Comparison of ENCODE assay signal across 19 cellular contexts in genomic region chr1:208298593-208299233, GRCh38. TPM values are rescaled to one million over a fixed set of nuclear protein-coding genes. Genes with fewer than 3 reads are reported as not detected.
A peak's percentile ranks its signal among the peaks of the same experiment; 100 is the strongest.
DNase-seq lines count a peak whose midpoint lies in the region; ATAC-seq, FAIRE-seq and TF ChIP-seq lines count a peak whose summit lies in the region.
"Had no signal": no experiment of that assay in that cellular context is flagged by ENCODE, and none has a peak within 500 bp of the region (broad histone marks: within the 10 kb centered on the region; RNA-seq: fewer than 3 reads in every experiment).

No MANE protein-coding gene starts in this region.

- TF ChIP-seq EP300 in gastroesophageal sphincter (IDR thresholded peaks at IDR 0.05), result no peak

- FAIRE-seq in GM19239 (lab: Jason Lieb, UNC), result no peak
- FAIRE-seq in D721Med (lab: Jason Lieb, UNC), result no peak
- FAIRE-seq: colon had no signal

- no TSS peak for BruUV-seq in Caco-2 (replicated peaks; lab: Mats Ljungman, UMichigan)

- peaks cover 12% of the 10 kb centered on the region for H3K27me3 Mint-ChIP-seq in Caco-2 (ENCODE audit: insufficient read depth, unreplicated experiment)

- DNase-seq in DMS53 treated with DMSO at 0.1 percent for 48 hours (lab: John Stamatoyannopoulos, UW; ENCODE audit: unreplicated experiment), result peak; percentile 15
- DNase-seq in NCI-H2029 (lab: John Stamatoyannopoulos, UW), result peak; percentile 89
- DNase-seq in NCI-H82 (lab: John Stamatoyannopoulos, UW), result peak; percentile 46
- DNase-seq in medulla oblongata (ENCODE audit: extremely low spot score), result peak; percentile 10
- DNase-seq in GM19239 (ENCODE audit: insufficient read length, low spot score), result no peak
- no peak for DNase-seq in Caco-2
- DNase-seq in D721Med (ENCODE audit: insufficient read length, low spot score), result no peak
- DNase-seq: activated naive CD8-positive, alpha-beta T cell treated with anti-CD3 and anti-CD28 coated beads, Interleukin-2, amount 50 U/mL, for 24 hours; activated T-cell treated with anti-CD3 and anti-CD28 coated beads, Interleukin-2, amount 50 U/mL, for 24 hours; GF-D8; naive B cell; PC-9; stimulated activated CD4-positive, alpha-beta T cell treated with anti-CD3 and anti-CD28 coated beads, Interleukin-2, amount 100 ng/mL, for 48 hours; SW 1271 had no signal

- no peak for ATAC-seq in gastroesophageal sphincter
- ATAC-seq: activated CD4-positive, CD25-positive, alpha-beta regulatory T cell treated with anti-CD3 and anti-CD28 coated beads, Interleukin-2, amount 50 U/mL, for 24 hours; activated naive CD8-positive, alpha-beta T cell treated with anti-CD3 and anti-CD28 coated beads, Interleukin-2, amount 50 U/mL, for 24 hours; heart right ventricle had no signal

- intact Hi-C loops in Caco-2 (cut with micrococcal nuclease; ENCODE audit: unreplicated experiment), result no loop called here

- CTCF ChIA-PET in Caco-2 (lab: Charles Lee), result no interaction called here

- no peaks in the 10 kb centered on the region for H3K9me3 Mint-ChIP-seq in Caco-2 (ENCODE audit: unreplicated experiment)
- H3K9me3 Mint-ChIP-seq: activated naive CD8-positive, alpha-beta T cell treated with anti-CD3 and anti-CD28 coated beads, Interleukin-2, amount 50 U/mL, for 24 hours; activated T-cell treated with anti-CD3 and anti-CD28 coated beads, Interleukin-2, amount 50 U/mL, for 24 hours; naive B cell had no signal

- TF ChIP-seq POLR2A in gastroesophageal sphincter (IDR thresholded peaks at IDR 0.05), result no peak

- H3K36me3 ChIP-seq in Caco-2 (ENCODE audit: control insufficient read depth, insufficient read depth, low read length) (no peaks in the 10 kb centered on the region), gastroesophageal sphincter (no peaks in the 10 kb centered on the region)
- H3K36me3 ChIP-seq: BLaER1, heart right ventricle had no signal

- WGBS in gastroesophageal sphincter (ENCODE audit: low coverage in 1 of 2), 2 donors, result 16 to 33% methylated on average over 4 to 5 of the region's 5 CpGs

- peaks cover 1% of the 10 kb centered on the region for H3K4me1 Mint-ChIP-seq in Caco-2 (ENCODE audit: low read depth, unreplicated experiment)
- H3K4me1 Mint-ChIP-seq: activated naive CD8-positive, alpha-beta T cell treated with anti-CD3 and anti-CD28 coated beads, Interleukin-2, amount 50 U/mL, for 24 hours; naive B cell had no signal

- no peaks in the 10 kb centered on the region for H3K4me1 ChIP-seq in Caco-2
- peaks cover 0 to 14% (median 5%) of the 10 kb centered on the region in 3 donors for H3K4me1 ChIP-seq in gastroesophageal sphincter
- H3K4me1 ChIP-seq: BLaER1, heart right ventricle had no signal

- no peak overlapping the region for H3K27ac Mint-ChIP-seq in Caco-2 (ENCODE audit: unreplicated experiment)
- H3K27ac Mint-ChIP-seq: activated naive CD8-positive, alpha-beta T cell treated with anti-CD3 and anti-CD28 coated beads, Interleukin-2, amount 50 U/mL, for 24 hours; activated T-cell treated with anti-CD3 and anti-CD28 coated beads, Interleukin-2, amount 50 U/mL, for 24 hours; naive B cell had no signal

- H3K9me3 ChIP-seq in Caco-2 (no peaks in the 10 kb centered on the region), gastroesophageal sphincter (no peaks in the 10 kb centered on the region)
- H3K9me3 ChIP-seq: BLaER1, heart right ventricle had no signal

- no peak overlapping the region for H3K4me3 Mint-ChIP-seq in Caco-2 (ENCODE audit: unreplicated experiment)
- H3K4me3 Mint-ChIP-seq: activated naive CD8-positive, alpha-beta T cell treated with anti-CD3 and anti-CD28 coated beads, Interleukin-2, amount 50 U/mL, for 24 hours; activated T-cell treated with anti-CD3 and anti-CD28 coated beads, Interleukin-2, amount 50 U/mL, for 24 hours; naive B cell had no signal

- TF ChIP-seq CTCF in Caco-2 (IDR thresholded peaks at IDR 0.05; ENCODE audit: insufficient read depth in 1 of 2, low read depth in 1 of 2, low read length in 1 of 2, severe bottlenecking in 1 of 2, unreplicated experiment in 1 of 2), result no peak
- TF ChIP-seq CTCF in D721Med (IDR thresholded peaks at IDR 0.05; ENCODE audit: insufficient read depth, missing control alignments), result no peak
- TF ChIP-seq CTCF in gastroesophageal sphincter (IDR thresholded peaks at IDR 0.05), result no peak

- no peak overlapping the region for H3K27ac ChIP-seq in gastroesophageal sphincter
- H3K27ac ChIP-seq: BLaER1, heart right ventricle, PC-9 had no signal

- POLR2A ChIA-PET in Caco-2 (lab: Charles Lee), result no interaction called here

- H3K27me3 ChIP-seq in Caco-2 (replicated peaks; ENCODE audit: control insufficient read depth, insufficient read depth, low read length) (no peaks in the 10 kb centered on the region; the same call in 1 of the 2 replicates), gastroesophageal sphincter (peaks cover 10% of the 10 kb centered on the region)
- H3K27me3 ChIP-seq: BLaER1 had no signal

- H3K4me3 ChIP-seq in Caco-2 (ENCODE audit: low read depth, low read length) (no peak overlapping the region), gastroesophageal sphincter (no peak overlapping the region)
- H3K4me3 ChIP-seq: BLaER1, heart right ventricle, PC-9 had no signal

- no peaks in the 10 kb centered on the region for H3K36me3 Mint-ChIP-seq in Caco-2 (ENCODE audit: insufficient read depth, unreplicated experiment)
- H3K36me3 Mint-ChIP-seq: naive B cell had no signal

RNA-seq across cellular contexts. Expression of gene PLXNA2, which starts 54.5 kb away (rescaled TPM):
- total RNA-seq in Caco-2 (2022) (3.2 and 5.7 TPM in 2 replicates), gastroesophageal sphincter (10 to 100 TPM; 12.5 to 38.3 (median 32.0) TPM)

Comparison
In these comparisons a context has a peak if more than half of its experiments do, and no peak if none do; other contexts are left out.
1. DNase-seq: peak in DMS53 treated with DMSO at 0.1 percent for 48 hours (single experiment), NCI-H2029 (single experiment), NCI-H82 (single experiment) and medulla oblongata (single experiment); none in GM19239 (single experiment), Caco-2 (0 of 2) and D721Med (single experiment).